24 cellular contexts compared by ENCODE assay signal in genomic region chr2:101303688-101304087, GRCh38. TPM values are rescaled to one million over a fixed set of nuclear protein-coding genes. Genes with fewer than 3 reads are reported as not detected.
A peak's percentile ranks its signal among the peaks of the same experiment; 100 is the strongest.
DNase-seq lines count a peak whose midpoint lies in the region; ATAC-seq and TF ChIP-seq lines count a peak whose summit lies in the region.
"Had no signal": no experiment of that assay in that cellular context is flagged by ENCODE, and none has a peak within 500 bp of the region (broad histone marks: within the 10 kb centered on the region; RNA-seq: fewer than 3 reads in every experiment).

No MANE protein-coding gene starts in this region.

- no peak for DNase-seq in activated T-cell treated with anti-CD3 and anti-CD28 coated beads, Interleukin-2, amount 50 U/mL, for 72 hours
- no peak for DNase-seq in activated T-cell treated with anti-CD3 and anti-CD28 coated beads, Interleukin-2, amount 50 U/mL, for 1 hour
- DNase-seq in immature natural killer cell, result no peak
- DNase-seq in activated gamma-delta T cell treated with Interleukin-2 at 50 U/mL for 16 hours, result no peak
- DNase-seq in adrenal gland, result no peak
- DNase-seq in GM13977 (ENCODE audit: low spot score), result no peak
- DNase-seq: activated CD4-positive, alpha-beta T cell treated with anti-CD3 and anti-CD28 coated beads, Interleukin-2, amount 10 ng/mL, durations not matched to agents 7 days and 5 days; cerebellar nuclear complex; glutamatergic neuron; H9; KBM-7; NCI-H187; NCI-H524 treated with DMSO at 0.1 percent for 48 hours; nucleus accumbens; RPMI8226; upper lobe of right lung; WERI-Rb-1 had no signal

- H3K9me3 Mint-ChIP-seq in activated T-cell treated with anti-CD3 and anti-CD28 coated beads, Interleukin-2, amount 50 U/mL, for 72 hours, result no peaks in the 10 kb centered on the region
- no peaks in the 10 kb centered on the region for H3K9me3 Mint-ChIP-seq in immature natural killer cell
- H3K9me3 Mint-ChIP-seq in stimulated activated memory B cell treated with anti-CD40 and anti-IgM and Interleukin-4, amounts not matched to agents 10 μg/mL and 1 μg/mL and 100 μg/mL, for 72 hours, result no peaks in the 10 kb centered on the region
- H3K9me3 Mint-ChIP-seq: activated CD4-positive, alpha-beta T cell treated with anti-CD3 and anti-CD28 coated beads, Interleukin-2, amount 10 ng/mL, durations not matched to agents 7 days and 5 days; activated naive CD4-positive, alpha-beta T cell treated with anti-CD3 and anti-CD28 coated beads, Interleukin-2, amount 50 U/mL, for 72 hours; H9; T-helper 2 cell treated with Interferon-gamma antibody and Interleukin-4, amounts not matched to agents 5 μg/mL and 100 μg/mL, for 36 hours had no signal

- no peaks in the 10 kb centered on the region for H3K27me3 ChIP-seq in Loucy (ENCODE audit: insufficient read depth, low read length, poor library complexity, severe bottlenecking)
- H3K27me3 ChIP-seq in adrenal gland, result no peaks in the 10 kb centered on the region
- H3K27me3 ChIP-seq: upper lobe of right lung had no signal

- no peaks in the 10 kb centered on the region for H3K9me3 ChIP-seq in Loucy (ENCODE audit: insufficient read depth, low read depth, low read length)
- H3K9me3 ChIP-seq in adrenal gland (replicated peaks in 1 of 3), result no peaks in the 10 kb centered on the region
- H3K9me3 ChIP-seq: upper lobe of right lung had no signal

- TF ChIP-seq CTCF in Loucy (conservative IDR thresholded peaks at IDR 0.05; ENCODE audit: low read length), result no peak
- TF ChIP-seq CTCF in adrenal gland (IDR thresholded peaks at IDR 0.05), result no peak
- no peak for TF ChIP-seq CTCF in GM13977 (IDR thresholded peaks at IDR 0.05; ENCODE audit: extremely low read depth, insufficient read depth, missing control alignments)

- peaks cover 79% of the 10 kb centered on the region for H4K20me1 ChIP-seq in Loucy (ENCODE audit: insufficient read depth, low read length, poor library complexity, severe bottlenecking)

- H3K9ac ChIP-seq in Loucy (ENCODE audit: low read depth, low read length, poor library complexity, severe bottlenecking), result no peak overlapping the region

- no peaks in the 10 kb centered on the region for H3K9me2 ChIP-seq in Loucy (replicated peaks; ENCODE audit: low read depth, low read length)

- ATAC-seq in activated T-cell treated with anti-CD3 and anti-CD28 coated beads, Interleukin-2, amount 50 U/mL, for 72 hours (replicated peaks in 1 of 2), result no peak
- no peak for ATAC-seq in stimulated activated memory B cell treated with anti-CD40 and anti-IgM and Interleukin-4, amounts not matched to agents 10 μg/mL and 1 μg/mL and 100 μg/mL, for 72 hours
- ATAC-seq: activated naive CD4-positive, alpha-beta T cell treated with anti-CD3 and anti-CD28 coated beads, Interleukin-2, amount 50 U/mL, for 72 hours; upper lobe of right lung had no signal

- peak overlapping the region; percentile 92 for H3K4me3 ChIP-seq in Loucy (ENCODE audit: low read length, poor library complexity, severe bottlenecking)
- H3K4me3 ChIP-seq in adrenal gland, result peak overlapping the region in 1 of 4 donors; percentile 95
- H3K4me3 ChIP-seq: lung, SK-N-MC had no signal

- peaks cover 3 to 12% of the 10 kb centered on the region in 2 donors for H3K36me3 Mint-ChIP-seq in activated T-cell treated with anti-CD3 and anti-CD28 coated beads, Interleukin-2, amount 50 U/mL, for 72 hours (ENCODE audit: insufficient read depth in 2 of 2)
- peaks cover 0 to 6% (median 3%) of the 10 kb centered on the region in 3 donors for H3K36me3 Mint-ChIP-seq in immature natural killer cell
- peaks cover 28% of the 10 kb centered on the region for H3K36me3 Mint-ChIP-seq in stimulated activated memory B cell treated with anti-CD40 and anti-IgM and Interleukin-4, amounts not matched to agents 10 μg/mL and 1 μg/mL and 100 μg/mL, for 72 hours

- peaks cover 98% of the 10 kb centered on the region for H3K79me2 ChIP-seq in Loucy (ENCODE audit: insufficient read depth, low read length)

- H3K4me3 Mint-ChIP-seq in activated T-cell treated with anti-CD3 and anti-CD28 coated beads, Interleukin-2, amount 50 U/mL, for 72 hours, result peak overlapping the region; percentile 48 to 63
- peak overlapping the region; percentile 63 to 99 (median 97) for H3K4me3 Mint-ChIP-seq in immature natural killer cell
- H3K4me3 Mint-ChIP-seq in stimulated activated memory B cell treated with anti-CD40 and anti-IgM and Interleukin-4, amounts not matched to agents 10 μg/mL and 1 μg/mL and 100 μg/mL, for 72 hours, result no peak overlapping the region
- H3K4me3 Mint-ChIP-seq: H9 had no signal

- no peak overlapping the region for H3K27ac Mint-ChIP-seq in activated T-cell treated with anti-CD3 and anti-CD28 coated beads, Interleukin-2, amount 50 U/mL, for 72 hours
- peak overlapping the region; percentile 81 to 100 (median 98) for H3K27ac Mint-ChIP-seq in immature natural killer cell
- H3K27ac Mint-ChIP-seq in stimulated activated memory B cell treated with anti-CD40 and anti-IgM and Interleukin-4, amounts not matched to agents 10 μg/mL and 1 μg/mL and 100 μg/mL, for 72 hours, result peak overlapping the region; percentile 27
- H3K27ac Mint-ChIP-seq: activated CD4-positive, alpha-beta T cell treated with anti-CD3 and anti-CD28 coated beads, Interleukin-2, amount 10 ng/mL, durations not matched to agents 7 days and 5 days; activated naive CD4-positive, alpha-beta T cell treated with anti-CD3 and anti-CD28 coated beads, Interleukin-2, amount 50 U/mL, for 72 hours; H9 had no signal

- H3K4me2 ChIP-seq in Loucy (ENCODE audit: low read depth, low read length, poor library complexity, severe bottlenecking), result peak overlapping the region; percentile 97

- no peak overlapping the region for H2AFZ ChIP-seq in Loucy (ENCODE audit: low read length)

- 84 to 96% (median 85%) methylated on average over 1 of the region's 1 CpG for WGBS in adrenal gland, 4 donors

- no peaks in the 10 kb centered on the region for H3K27me3 Mint-ChIP-seq in activated T-cell treated with anti-CD3 and anti-CD28 coated beads, Interleukin-2, amount 50 U/mL, for 72 hours (ENCODE audit: low read depth)
- H3K27me3 Mint-ChIP-seq in immature natural killer cell (ENCODE audit: low read depth in 3 of 3), result peaks cover 7 to 21% (median 14%) of the 10 kb centered on the region in 3 donors
- H3K27me3 Mint-ChIP-seq in stimulated activated memory B cell treated with anti-CD40 and anti-IgM and Interleukin-4, amounts not matched to agents 10 μg/mL and 1 μg/mL and 100 μg/mL, for 72 hours, result no peaks in the 10 kb centered on the region
- H3K27me3 Mint-ChIP-seq: activated CD4-positive, alpha-beta T cell treated with anti-CD3 and anti-CD28 coated beads, Interleukin-2, amount 10 ng/mL, durations not matched to agents 7 days and 5 days had no signal

- peaks cover 84% of the 10 kb centered on the region for H3K4me1 Mint-ChIP-seq in activated T-cell treated with anti-CD3 and anti-CD28 coated beads, Interleukin-2, amount 50 U/mL, for 72 hours (ENCODE audit: low read depth)
- H3K4me1 Mint-ChIP-seq in immature natural killer cell, result peaks cover 86 to 93% of the 10 kb centered on the region in 2 donors
- peaks cover 85% of the 10 kb centered on the region for H3K4me1 Mint-ChIP-seq in stimulated activated memory B cell treated with anti-CD40 and anti-IgM and Interleukin-4, amounts not matched to agents 10 μg/mL and 1 μg/mL and 100 μg/mL, for 72 hours

- H3F3A ChIP-seq in Loucy (ENCODE audit: low read depth), result no peaks in the 10 kb centered on the region

- no peak for TF ChIP-seq POLR2A in adrenal gland (IDR thresholded peaks at IDR 0.05)

- H3K27ac ChIP-seq in adrenal gland, result no peak overlapping the region
- H3K27ac ChIP-seq: epithelial cell of prostate, SK-N-MC, upper lobe of right lung, WERI-Rb-1 had no signal

- in situ Hi-C loops in GM13977 (cut with MboI; ENCODE audit: low pct_unique_long_range_greater_than_20kb, low sequenced_read_pairs, unreplicated experiment), result no loop called here

- intact Hi-C loops in adrenal gland (cut with DNase I), result no loop called here

- H3K4me1 ChIP-seq in Loucy (ENCODE audit: insufficient read depth, low read length, poor library complexity, severe bottlenecking), result peaks cover 78% of the 10 kb centered on the region
- H3K4me1 ChIP-seq in adrenal gland (replicated peaks in 1 of 2), result peaks cover 13 to 76% of the 10 kb centered on the region in 2 donors

- H3K36me3 ChIP-seq in Loucy (ENCODE audit: insufficient read depth, low read length), result no peaks in the 10 kb centered on the region
- H3K36me3 ChIP-seq in adrenal gland (replicated peaks in 1 of 2), result peaks cover 0 to 10% of the 10 kb centered on the region in 2 donors

RNA-seq across cellular contexts. Expression of gene RNF149, which starts 4.8 kb away (rescaled TPM):
- total RNA-seq in activated T-cell treated with anti-CD3 and anti-CD28 coated beads, Interleukin-2, amount 50 U/mL, for 72 hours, result 10 to 100 TPM; 30.9 to 50.8 TPM
- polyA plus RNA-seq in immature natural killer cell, result 10 to 100 TPM; 45.5 to 79.9 (median 50.9) TPM
- total RNA-seq in adrenal gland, result 10 to 100 TPM; 38.4 to 98.4 (median 59.0) TPM
- 10 to 100 TPM; 31.5 to 48.5 (median 39.5) TPM for polyA plus RNA-seq in adrenal gland

RNA-seq across cellular contexts. Expression of gene CNOT11, which starts 51.0 kb away (rescaled TPM):
- total RNA-seq in activated T-cell treated with anti-CD3 and anti-CD28 coated beads, Interleukin-2, amount 50 U/mL, for 72 hours, result 10 to 100 TPM; 57.4 to 59.3 TPM
- polyA plus RNA-seq in immature natural killer cell (10 to 100 TPM; 37.0 to 56.9 (median 39.3) TPM), adrenal gland (10 to 100 TPM in 2 of 3 donors, 1 to 10 TPM in 1; 9.5 to 67.3 (median 14.2) TPM)
- 10 to 100 TPM; 27.4 to 36.1 (median 32.6) TPM for total RNA-seq in adrenal gland
